ENCODE assay signal across 1 cellular context in the genomic region with DNA sequence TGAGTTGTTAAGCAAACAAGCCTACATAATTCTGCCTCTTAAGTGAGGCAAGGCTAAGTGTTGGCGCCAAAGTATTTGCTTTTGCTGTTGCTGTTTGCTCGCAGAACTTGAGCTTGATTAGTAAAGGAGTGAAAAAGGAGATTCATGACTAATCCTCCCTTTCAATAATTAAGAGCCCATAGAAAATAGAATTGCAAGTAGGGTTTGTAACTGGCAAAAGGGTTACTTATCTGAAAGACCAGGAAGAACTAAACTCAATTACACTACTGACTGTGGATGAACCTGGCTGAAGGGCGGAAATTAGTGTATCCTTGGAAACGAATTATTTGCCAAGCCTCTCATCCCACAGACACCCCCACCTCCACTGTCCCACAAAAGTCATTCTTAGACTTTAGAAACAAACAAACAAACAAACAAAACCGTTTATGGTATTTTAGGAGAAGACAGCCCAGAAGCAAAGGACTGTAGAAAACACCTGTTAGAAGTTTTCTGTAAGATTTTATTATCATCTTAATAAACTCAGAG.
TF ChIP-seq lines count a peak whose summit lies in the region.

No MANE protein-coding gene starts in this region.

TF ChIP-seq in GM12878, 131 proteins besides CTCF, POLR2A, EP300 and RAD21:
- TF ChIP-seq, protein P1, sequence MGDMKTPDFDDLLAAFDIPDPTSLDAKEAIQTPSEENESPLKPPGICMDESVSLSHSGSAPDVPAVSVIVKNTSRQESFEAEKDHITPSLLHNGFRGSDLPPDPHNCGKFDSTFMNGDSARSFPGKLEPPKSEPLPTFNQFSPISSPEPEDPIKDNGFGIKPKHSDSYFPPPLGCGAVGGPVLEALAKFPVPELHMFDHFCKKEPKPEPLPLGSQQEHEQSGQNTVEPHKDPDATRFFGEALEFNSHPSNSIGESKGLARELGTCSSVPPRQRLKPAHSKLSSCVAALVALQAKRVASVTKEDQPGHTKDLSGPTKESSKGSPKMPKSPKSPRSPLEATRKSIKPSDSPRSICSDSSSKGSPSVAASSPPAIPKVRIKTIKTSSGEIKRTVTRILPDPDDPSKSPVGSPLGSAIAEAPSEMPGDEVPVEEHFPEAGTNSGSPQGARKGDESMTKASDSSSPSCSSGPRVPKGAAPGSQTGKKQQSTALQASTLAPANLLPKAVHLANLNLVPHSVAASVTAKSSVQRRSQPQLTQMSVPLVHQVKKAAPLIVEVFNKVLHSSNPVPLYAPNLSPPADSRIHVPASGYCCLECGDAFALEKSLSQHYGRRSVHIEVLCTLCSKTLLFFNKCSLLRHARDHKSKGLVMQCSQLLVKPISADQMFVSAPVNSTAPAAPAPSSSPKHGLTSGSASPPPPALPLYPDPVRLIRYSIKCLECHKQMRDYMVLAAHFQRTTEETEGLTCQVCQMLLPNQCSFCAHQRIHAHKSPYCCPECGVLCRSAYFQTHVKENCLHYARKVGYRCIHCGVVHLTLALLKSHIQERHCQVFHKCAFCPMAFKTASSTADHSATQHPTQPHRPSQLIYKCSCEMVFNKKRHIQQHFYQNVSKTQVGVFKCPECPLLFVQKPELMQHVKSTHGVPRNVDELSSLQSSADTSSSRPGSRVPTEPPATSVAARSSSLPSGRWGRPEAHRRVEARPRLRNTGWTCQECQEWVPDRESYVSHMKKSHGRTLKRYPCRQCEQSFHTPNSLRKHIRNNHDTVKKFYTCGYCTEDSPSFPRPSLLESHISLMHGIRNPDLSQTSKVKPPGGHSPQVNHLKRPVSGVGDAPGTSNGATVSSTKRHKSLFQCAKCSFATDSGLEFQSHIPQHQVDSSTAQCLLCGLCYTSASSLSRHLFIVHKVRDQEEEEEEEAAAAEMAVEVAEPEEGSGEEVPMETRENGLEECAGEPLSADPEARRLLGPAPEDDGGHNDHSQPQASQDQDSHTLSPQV (IDR thresholded peaks at IDR 0.05): no peak
- no peak for TF ChIP-seq KAT2A (conservative IDR thresholded peaks at IDR 0.05; ENCODE audit: control insufficient read depth, low read depth, low read length)
- TF ChIP-seq PAX5 (IDR thresholded peaks at IDR 0.05; ENCODE audit: borderline replicate concordance, low read depth, low read length): no peak
- TF ChIP-seq ZNF622 (IDR thresholded peaks at IDR 0.05): no peak
- TF ChIP-seq DPF2 (IDR thresholded peaks at IDR 0.05): no peak
- TF ChIP-seq MYC (IDR thresholded peaks at IDR 0.05; ENCODE audit: insufficient read depth, insufficient read length, insufficient replicate concordance, low read length, severe bottlenecking): no peak
- TF ChIP-seq, protein P2, sequence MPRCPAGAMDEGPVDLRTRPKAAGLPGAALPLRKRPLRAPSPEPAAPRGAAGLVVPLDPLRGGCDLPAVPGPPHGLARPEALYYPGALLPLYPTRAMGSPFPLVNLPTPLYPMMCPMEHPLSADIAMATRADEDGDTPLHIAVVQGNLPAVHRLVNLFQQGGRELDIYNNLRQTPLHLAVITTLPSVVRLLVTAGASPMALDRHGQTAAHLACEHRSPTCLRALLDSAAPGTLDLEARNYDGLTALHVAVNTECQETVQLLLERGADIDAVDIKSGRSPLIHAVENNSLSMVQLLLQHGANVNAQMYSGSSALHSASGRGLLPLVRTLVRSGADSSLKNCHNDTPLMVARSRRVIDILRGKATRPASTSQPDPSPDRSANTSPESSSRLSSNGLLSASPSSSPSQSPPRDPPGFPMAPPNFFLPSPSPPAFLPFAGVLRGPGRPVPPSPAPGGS (IDR thresholded peaks at IDR 0.05; ENCODE audit: borderline replicate concordance, insufficient read depth, low read depth, low read length, poor library complexity, severe bottlenecking): no peak
- TF ChIP-seq CHD4 (IDR thresholded peaks at IDR 0.05): no peak
- TF ChIP-seq SMARCA5 (IDR thresholded peaks at IDR 0.05): no peak
TF ChIP-seq in GM12878: peak in this region for 0.
